In genomic region chr2:172554352-172555271, GRCh38 we compare ENCODE assay signal across 8 cellular contexts.
DNase-seq lines count a peak whose midpoint lies in the region; ATAC-seq and TF ChIP-seq lines count a peak whose summit lies in the region.

No MANE protein-coding gene starts in this region.

- H3K27me3 ChIP-seq in duodenal mucosa (ENCODE audit: control insufficient read depth in 1 of 2, insufficient read depth in 2 of 2, low read length in 2 of 2) (no peaks in the 10 kb centered on the region), neutrophil (peaks cover 4% of the 10 kb centered on the region)

- H3K4me1 ChIP-seq in duodenal mucosa (ENCODE audit: control insufficient read depth in 1 of 2, insufficient read depth in 2 of 2, low read length in 2 of 2) (peaks cover 9 to 21% of the 10 kb centered on the region in 2 donors), neutrophil (ENCODE audit: control insufficient read depth in 1 of 2, insufficient read depth in 1 of 2, low read depth in 1 of 2, low read length in 1 of 2) (peaks cover 25 to 27% of the 10 kb centered on the region in 2 experiments)

- H3K36me3 ChIP-seq in duodenal mucosa (ENCODE audit: control insufficient read depth in 1 of 2, insufficient read depth in 2 of 2, low read length in 2 of 2) (no peaks in the 10 kb centered on the region), neutrophil (peaks cover 12% of the 10 kb centered on the region)

- H3K27ac ChIP-seq in duodenal mucosa (ENCODE audit: low read depth, low read length) (no peak overlapping the region), neutrophil (no peak overlapping the region)

- ATAC-seq in GM18909 (IDR thresholded peaks at IDR 0.05; ENCODE audit: poor library complexity, unreplicated experiment) (no peak), HG02885 (IDR thresholded peaks at IDR 0.05; ENCODE audit: poor library complexity, unreplicated experiment) (no peak)

- TF ChIP-seq CTCF in neutrophil (IDR thresholded peaks at IDR 0.05), result no peak

- peak overlapping the region; percentile 70 to 95 for H3K9ac ChIP-seq in duodenal mucosa (ENCODE audit: low read depth in 1 of 2, low read length in 2 of 2)

- DNase-seq in ELF-1 (ENCODE audit: low read depth, low spot score), result peak; percentile 47
- peak; percentile 11 for DNase-seq in NCI-H69 (lab: John Stamatoyannopoulos, UW)
- no peak for DNase-seq in NCI-H446 treated with DMSO at 0.1 percent for 48 hours (lab: John Stamatoyannopoulos, UW)
- no peak for DNase-seq in activated CD8-positive, alpha-beta memory T cell treated with anti-CD3 and anti-CD28 coated beads for 24 hours

- H3K9me3 ChIP-seq in duodenal mucosa (ENCODE audit: control insufficient read depth in 1 of 2, low read length in 2 of 2) (no peaks in the 10 kb centered on the region), neutrophil (no peaks in the 10 kb centered on the region)

- peak overlapping the region; percentile 86 to 92 for H3K4me3 ChIP-seq in duodenal mucosa (ENCODE audit: low read depth in 1 of 2, low read length in 2 of 2)
- peak overlapping the region; percentile 83 to 84 for H3K4me3 ChIP-seq in neutrophil (ENCODE audit: low read depth in 1 of 2, low read length in 1 of 2)

Comparison
In these comparisons a context has a peak if more than half of its experiments do, and no peak if none do; other contexts are left out.
1. DNase-seq: peak in ELF-1 (single experiment) and NCI-H69 (single experiment); none in NCI-H446 treated with DMSO at 0.1 percent for 48 hours (single experiment) and activated CD8-positive, alpha-beta memory T cell treated with anti-CD3 and anti-CD28 coated beads for 24 hours (single experiment).